In the genomic region with DNA sequence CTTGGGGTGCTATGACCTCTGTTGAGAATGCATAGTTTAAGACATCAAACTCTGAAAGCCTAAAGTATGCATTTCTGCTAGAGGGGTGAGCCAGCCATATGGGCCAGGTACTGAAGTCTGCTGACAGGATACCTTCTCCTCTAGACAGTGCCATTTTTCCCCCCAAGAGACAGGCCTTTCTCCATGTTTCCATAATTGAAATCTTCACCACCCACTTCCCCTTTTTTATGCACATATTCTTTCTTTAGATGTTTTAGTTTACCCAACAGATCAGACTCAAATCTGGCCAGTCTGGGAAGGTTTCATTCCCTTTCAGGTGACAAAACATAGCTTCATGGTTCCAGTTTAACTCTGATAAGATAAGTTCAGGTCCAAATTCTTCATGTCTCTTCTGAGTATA, we compare ENCODE assay signal across 24 cellular contexts.
"Had no signal": no experiment of that assay in that cellular context is flagged by ENCODE, and none has a peak within 500 bp of the region (broad histone marks: within the 10 kb centered on the region; RNA-seq: fewer than 3 reads in every experiment).

No MANE protein-coding gene starts in this region.

- H3K4me1 ChIP-seq: Peyer's patch, SJCRH30 had no signal

- H3K27me3 ChIP-seq: MG63, Peyer's patch, SJCRH30 had no signal

- H3K9me3 ChIP-seq: MG63, Peyer's patch, SJCRH30 had no signal

- H3K27ac ChIP-seq: PC-9, Peyer's patch, SJCRH30 had no signal

- H3K4me3 ChIP-seq: MG63, PC-9, Peyer's patch, SJCRH30 had no signal

- DNase-seq: Karpas-422, KG1, MG63, MV-4-11, NCI-H1092, NCI-H1105 treated with DMSO at 0.1 percent for 48 hours, NCI-H1417 treated with DMSO at 0.1 percent for 48 hours, NCI-H146, NCI-H1694 treated with DMSO at 0.1 percent for 48 hours, NCI-H1930, NCI-H2081, NCI-H2107, NCI-H2227 treated with DMSO at 0.1 percent for 48 hours, NCI-H524, NCI-H526 treated with DMSO at 0.1 percent for 48 hours, NCI-H748 treated with DMSO at 0.1 percent for 48 hours, OCI-M1, PC-9, Peyer's patch, SHP77 treated with DMSO at 0.1 percent for 48 hours, SJCRH30, T-helper 1 cell had no signal

- H3K36me3 ChIP-seq: MG63, Peyer's patch, SJCRH30 had no signal

- H3K4me2 ChIP-seq: PC-9 had no signal

- ATAC-seq: Right ventricle myocardium inferior, SK-N-SH treated with all-trans-retinoic acid at 6 μM for 48 hours had no signal

- H2AFZ ChIP-seq: PC-9 had no signal
